15 cellular contexts compared by ENCODE assay signal in genomic region chrX:32847921-32848320, GRCh38.
DNase-seq lines count a peak whose midpoint lies in the region; ATAC-seq and TF ChIP-seq lines count a peak whose summit lies in the region.
"Had no signal": no experiment of that assay in that cellular context is flagged by ENCODE, and none has a peak within 500 bp of the region (broad histone marks: within the 10 kb centered on the region; RNA-seq: fewer than 3 reads in every experiment).

No MANE protein-coding gene starts in this region.

- DNase-seq in activated naive CD8-positive, alpha-beta T cell treated with anti-CD3 and anti-CD28 coated beads for 36 hours, result no peak
- no peak for DNase-seq in activated naive CD8-positive, alpha-beta T cell treated with anti-CD3 and anti-CD28 coated beads, Interleukin-2, amount 50 U/mL, for 24 hours
- DNase-seq in mammary epithelial cell (peak; percentile 39), iris pigment epithelial cell (ENCODE audit: low read depth) (peak; percentile 2), UCSD-AML1 (lab: John Stamatoyannopoulos, UW; ENCODE audit: unreplicated experiment) (no peak), hippocampal formation (lab: John Stamatoyannopoulos, UW) (no peak)
- DNase-seq: AML-193; Caco-2; CD8-positive, alpha-beta memory T cell; DND-41; GDM1 had no signal

- H3K9ac ChIP-seq in mammary epithelial cell (ENCODE audit: insufficient read depth, low read length), result no peak overlapping the region
- H3K9ac ChIP-seq: BLaER1 had no signal

- no peak overlapping the region for H2AFZ ChIP-seq in mammary epithelial cell (ENCODE audit: low read depth, low read length)

- dilution Hi-C loops in mammary epithelial cell (cut with HindIII; ENCODE audit: low sequenced_read_pairs), result no loop called here

- no peaks in the 10 kb centered on the region for H4K20me1 ChIP-seq in mammary epithelial cell (ENCODE audit: insufficient read depth, low read length)

- H3K36me3 ChIP-seq in mammary epithelial cell (ENCODE audit: insufficient read depth, low read length), result no peaks in the 10 kb centered on the region
- H3K36me3 ChIP-seq: BLaER1 had no signal

- no peaks in the 10 kb centered on the region for H3K27me3 ChIP-seq in mammary epithelial cell (ENCODE audit: insufficient read depth, low read length)

- no peaks in the 10 kb centered on the region for H3K4me1 Mint-ChIP-seq in activated naive CD8-positive, alpha-beta T cell treated with anti-CD3 and anti-CD28 coated beads for 36 hours
- H3K4me1 Mint-ChIP-seq in activated naive CD8-positive, alpha-beta T cell treated with anti-CD3 and anti-CD28 coated beads, Interleukin-2, amount 50 U/mL, for 24 hours, result no peaks in the 10 kb centered on the region
- H3K4me1 Mint-ChIP-seq: CD8-positive, alpha-beta memory T cell had no signal

- H3K4me1 ChIP-seq in mammary epithelial cell (ENCODE audit: insufficient read depth, low read length), result peaks cover 3% of the 10 kb centered on the region
- H3K4me1 ChIP-seq: BLaER1, Caco-2 had no signal

- TF ChIP-seq CTCF in mammary epithelial cell (conservative IDR thresholded peaks at IDR 0.05 in 1 of 2, IDR thresholded peaks at IDR 0.05 in 1 of 2; ENCODE audit: extremely low read depth in 1 of 2, insufficient read depth in 1 of 2, low read depth in 1 of 2, low read length in 2 of 2), result no peak

- no peaks in the 10 kb centered on the region for H3K27me3 Mint-ChIP-seq in activated naive CD8-positive, alpha-beta T cell treated with anti-CD3 and anti-CD28 coated beads for 36 hours
- no peaks in the 10 kb centered on the region for H3K27me3 Mint-ChIP-seq in activated naive CD8-positive, alpha-beta T cell treated with anti-CD3 and anti-CD28 coated beads, Interleukin-2, amount 50 U/mL, for 24 hours
- H3K27me3 Mint-ChIP-seq: CD8-positive, alpha-beta memory T cell had no signal

- H3K27ac ChIP-seq in mammary epithelial cell (ENCODE audit: insufficient read depth, low read depth, low read length), result no peak overlapping the region
- H3K27ac ChIP-seq: 22Rv1, BLaER1 had no signal

- H3K79me2 ChIP-seq in mammary epithelial cell (ENCODE audit: insufficient read depth, low read length), result no peaks in the 10 kb centered on the region

- H3K4me3 Mint-ChIP-seq in activated naive CD8-positive, alpha-beta T cell treated with anti-CD3 and anti-CD28 coated beads for 36 hours, result no peak overlapping the region
- H3K4me3 Mint-ChIP-seq in activated naive CD8-positive, alpha-beta T cell treated with anti-CD3 and anti-CD28 coated beads, Interleukin-2, amount 50 U/mL, for 24 hours, result no peak overlapping the region
- H3K4me3 Mint-ChIP-seq: CD8-positive, alpha-beta memory T cell had no signal

- no peak overlapping the region for H3K4me3 ChIP-seq in mammary epithelial cell (replicated peaks in 1 of 3; ENCODE audit: insufficient read depth in 1 of 3, low read depth in 2 of 3, low read length in 3 of 3)
- H3K4me3 ChIP-seq: BLaER1 had no signal

- H3K9me3 Mint-ChIP-seq in activated naive CD8-positive, alpha-beta T cell treated with anti-CD3 and anti-CD28 coated beads for 36 hours, result peaks cover 2% of the 10 kb centered on the region
- H3K9me3 Mint-ChIP-seq in activated naive CD8-positive, alpha-beta T cell treated with anti-CD3 and anti-CD28 coated beads, Interleukin-2, amount 50 U/mL, for 24 hours, result no peaks in the 10 kb centered on the region

- no peak for ATAC-seq in activated naive CD8-positive, alpha-beta T cell treated with anti-CD3 and anti-CD28 coated beads, Interleukin-2, amount 50 U/mL, for 24 hours
- ATAC-seq in GM19328 (IDR thresholded peaks at IDR 0.05; ENCODE audit: unreplicated experiment), result no peak
- ATAC-seq: HCT116 had no signal

- WGBS in mammary epithelial cell (ENCODE audit: low coverage, missing lambda C conversion rate), result 53% methylated on average over 5 of the region's 5 CpGs

- intact Hi-C loops in mammary epithelial cell (cut with micrococcal nuclease), result no loop called here

- no peak overlapping the region for H3K4me2 ChIP-seq in mammary epithelial cell (ENCODE audit: insufficient read depth, low read depth, low read length)
- H3K4me2 ChIP-seq: BLaER1 had no signal

- in situ Hi-C loops in mammary epithelial cell (cut with MboI; ENCODE audit: low sequenced_read_pairs in 2 of 2), result no loop called here

- H3K9me3 ChIP-seq in mammary epithelial cell (replicated peaks; ENCODE audit: insufficient read depth, low read length), result no peaks in the 10 kb centered on the region
- H3K9me3 ChIP-seq: BLaER1, Caco-2 had no signal

- no TSS peak for BruUV-seq in mammary epithelial cell (replicated peaks; lab: Mats Ljungman, UMichigan)

- H3K36me3 Mint-ChIP-seq in activated naive CD8-positive, alpha-beta T cell treated with anti-CD3 and anti-CD28 coated beads for 36 hours, result no peaks in the 10 kb centered on the region
- H3K36me3 Mint-ChIP-seq in activated naive CD8-positive, alpha-beta T cell treated with anti-CD3 and anti-CD28 coated beads, Interleukin-2, amount 50 U/mL, for 24 hours (ENCODE audit: low read depth), result no peaks in the 10 kb centered on the region
- H3K36me3 Mint-ChIP-seq: CD8-positive, alpha-beta memory T cell had no signal

- CTCF ChIA-PET in mammary epithelial cell (lab: Charles Lee; ENCODE audit: low non-redundant PET), result no interaction called here

- H3K27ac Mint-ChIP-seq in activated naive CD8-positive, alpha-beta T cell treated with anti-CD3 and anti-CD28 coated beads for 36 hours, result peak overlapping the region; percentile 20
- H3K27ac Mint-ChIP-seq in activated naive CD8-positive, alpha-beta T cell treated with anti-CD3 and anti-CD28 coated beads, Interleukin-2, amount 50 U/mL, for 24 hours, result no peak overlapping the region
- H3K27ac Mint-ChIP-seq: CD8-positive, alpha-beta memory T cell had no signal

Comparison
In these comparisons a context has a peak if more than half of its experiments do, and no peak if none do; other contexts are left out.
1. DNase-seq: peak in mammary epithelial cell (single experiment) and iris pigment epithelial cell (single experiment); none in activated naive CD8-positive, alpha-beta T cell treated with anti-CD3 and anti-CD28 coated beads for 36 hours (single experiment), activated naive CD8-positive, alpha-beta T cell treated with anti-CD3 and anti-CD28 coated beads, Interleukin-2, amount 50 U/mL, for 24 hours (single experiment), UCSD-AML1 (single experiment) and hippocampal formation (0 of 2).